1 cellular context compared by ENCODE assay signal in the genomic region with DNA sequence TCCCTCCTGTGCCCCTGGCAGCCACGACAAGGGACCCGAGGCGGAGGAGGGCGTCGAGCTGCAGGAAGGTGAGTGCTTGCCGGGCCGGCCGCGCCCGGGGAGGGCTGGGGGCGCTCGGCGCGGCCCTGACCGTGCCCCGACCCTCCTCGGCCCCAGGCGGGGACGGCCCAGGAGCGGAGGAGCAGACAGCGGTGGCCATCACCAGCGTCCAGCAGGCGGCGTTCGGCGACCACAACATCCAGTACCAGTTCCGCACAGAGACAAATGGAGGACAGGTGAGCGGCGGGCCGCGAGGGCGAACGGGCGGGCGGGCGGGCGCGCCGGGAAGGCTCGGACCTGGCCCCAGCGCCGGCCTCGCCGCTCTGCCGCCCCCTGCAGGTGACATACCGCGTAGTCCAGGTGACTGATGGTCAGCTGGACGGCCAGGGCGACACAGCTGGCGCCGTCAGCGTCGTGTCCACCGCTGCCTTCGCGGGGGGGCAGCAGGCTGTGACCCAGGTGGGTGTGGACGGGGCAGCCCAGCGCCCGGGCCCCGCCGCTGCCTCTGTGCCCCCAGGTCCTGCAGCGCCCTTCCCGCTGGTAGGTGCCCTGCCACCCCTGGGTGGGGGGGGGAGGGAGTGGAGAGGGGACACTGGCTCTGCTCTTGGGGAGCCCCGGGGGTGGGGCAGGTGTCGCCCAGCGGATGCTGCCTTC.
TF ChIP-seq lines count a peak whose summit lies in the region.

No MANE protein-coding gene starts in this region.

TF ChIP-seq in HepG2, 621 proteins besides CTCF, POLR2A, EP300 and RAD21 (continued from another document and continues in another):
- TF ChIP-seq, protein P1, sequence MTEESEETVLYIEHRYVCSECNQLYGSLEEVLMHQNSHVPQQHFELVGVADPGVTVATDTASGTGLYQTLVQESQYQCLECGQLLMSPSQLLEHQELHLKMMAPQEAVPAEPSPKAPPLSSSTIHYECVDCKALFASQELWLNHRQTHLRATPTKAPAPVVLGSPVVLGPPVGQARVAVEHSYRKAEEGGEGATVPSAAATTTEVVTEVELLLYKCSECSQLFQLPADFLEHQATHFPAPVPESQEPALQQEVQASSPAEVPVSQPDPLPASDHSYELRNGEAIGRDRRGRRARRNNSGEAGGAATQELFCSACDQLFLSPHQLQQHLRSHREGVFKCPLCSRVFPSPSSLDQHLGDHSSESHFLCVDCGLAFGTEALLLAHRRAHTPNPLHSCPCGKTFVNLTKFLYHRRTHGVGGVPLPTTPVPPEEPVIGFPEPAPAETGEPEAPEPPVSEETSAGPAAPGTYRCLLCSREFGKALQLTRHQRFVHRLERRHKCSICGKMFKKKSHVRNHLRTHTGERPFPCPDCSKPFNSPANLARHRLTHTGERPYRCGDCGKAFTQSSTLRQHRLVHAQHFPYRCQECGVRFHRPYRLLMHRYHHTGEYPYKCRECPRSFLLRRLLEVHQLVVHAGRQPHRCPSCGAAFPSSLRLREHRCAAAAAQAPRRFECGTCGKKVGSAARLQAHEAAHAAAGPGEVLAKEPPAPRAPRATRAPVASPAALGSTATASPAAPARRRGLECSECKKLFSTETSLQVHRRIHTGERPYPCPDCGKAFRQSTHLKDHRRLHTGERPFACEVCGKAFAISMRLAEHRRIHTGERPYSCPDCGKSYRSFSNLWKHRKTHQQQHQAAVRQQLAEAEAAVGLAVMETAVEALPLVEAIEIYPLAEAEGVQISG (CRISPR knock-in tag; IDR thresholded peaks at IDR 0.05) = peak; percentile 58; the same call in 1 of the 2 replicates
- TF ChIP-seq ZFP36L1 (CRISPR knock-in tag; IDR thresholded peaks at IDR 0.05) (no peak), NR2C2 (CRISPR knock-in tag; IDR thresholded peaks at IDR 0.05; ENCODE audit: borderline replicate concordance) (peak; percentile 37; the same call in 1 of the 2 replicates), ARNTL (CRISPR knock-in tag; IDR thresholded peaks at IDR 0.05) (0 out of 2 replicates have a peak, but pooled peaks have one; percentile 45), RXRA (CRISPR knock-in tag; IDR thresholded peaks at IDR 0.05) (peak; percentile 49), SAP130 (CRISPR knock-in tag; IDR thresholded peaks at IDR 0.05; ENCODE audit: low read depth) (peak; percentile 79), NBN (conservative IDR thresholded peaks at IDR 0.05) (no peak), ZIK1 (CRISPR knock-in tag; IDR thresholded peaks at IDR 0.05; ENCODE audit: borderline replicate concordance, low read depth) (peak; percentile 27; the same call in 1 of the 2 replicates), STAT5B (CRISPR knock-in tag; IDR thresholded peaks at IDR 0.05) (no peak), GATAD1 (CRISPR knock-in tag; IDR thresholded peaks at IDR 0.05) (peak; percentile 50; the same call in 1 of the 2 replicates), STAG1 (CRISPR knock-in tag; IDR thresholded peaks at IDR 0.05) (peak; percentile 82), MLLT10 (CRISPR knock-in tag; IDR thresholded peaks at IDR 0.05) (no peak), KDM3A (CRISPR knock-in tag; IDR thresholded peaks at IDR 0.05; ENCODE audit: low read depth) (0 out of 2 replicates have a peak, but pooled peaks have one; percentile 49), NFIC (IDR thresholded peaks at IDR 0.05; ENCODE audit: low read length) (no peak), ZNF451 (CRISPR knock-in tag; IDR thresholded peaks at IDR 0.05) (no peak), PHF8 (CRISPR knock-in tag; IDR thresholded peaks at IDR 0.05) (peak; percentile 55; the same call in 1 of the 2 replicates), SALL2 (CRISPR knock-in tag; IDR thresholded peaks at IDR 0.05) (peak; percentile 83; the same call in 1 of the 2 replicates), ZBTB7B (CRISPR knock-in tag; IDR thresholded peaks at IDR 0.05) (peak; percentile 45; the same call in 1 of the 2 replicates), ELF4 (CRISPR knock-in tag; IDR thresholded peaks at IDR 0.05; ENCODE audit: borderline replicate concordance) (no peak), ZNF556 (CRISPR knock-in tag; IDR thresholded peaks at IDR 0.05; ENCODE audit: borderline replicate concordance) (peak; percentile 85; the same call in 1 of the 2 replicates), HDAC1 (CRISPR knock-in tag; IDR thresholded peaks at IDR 0.05) (peak; percentile 74), POLR2G (IDR thresholded peaks at IDR 0.05; ENCODE audit: low read depth, low read length) (0 out of 2 replicates have a peak, but pooled peaks have one; percentile 40), ZNF296 (CRISPR knock-in tag; conservative IDR thresholded peaks at IDR 0.05) (peak; percentile 87)
- TF ChIP-seq, protein P2, sequence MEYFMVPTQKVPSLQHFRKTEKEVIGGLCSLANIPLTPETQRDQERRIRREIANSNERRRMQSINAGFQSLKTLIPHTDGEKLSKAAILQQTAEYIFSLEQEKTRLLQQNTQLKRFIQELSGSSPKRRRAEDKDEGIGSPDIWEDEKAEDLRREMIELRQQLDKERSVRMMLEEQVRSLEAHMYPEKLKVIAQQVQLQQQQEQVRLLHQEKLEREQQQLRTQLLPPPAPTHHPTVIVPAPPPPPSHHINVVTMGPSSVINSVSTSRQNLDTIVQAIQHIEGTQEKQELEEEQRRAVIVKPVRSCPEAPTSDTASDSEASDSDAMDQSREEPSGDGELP (IDR thresholded peaks at IDR 0.05; ENCODE audit: borderline replicate concordance, low read depth) = peak; percentile 97
- TF ChIP-seq, protein P3, sequence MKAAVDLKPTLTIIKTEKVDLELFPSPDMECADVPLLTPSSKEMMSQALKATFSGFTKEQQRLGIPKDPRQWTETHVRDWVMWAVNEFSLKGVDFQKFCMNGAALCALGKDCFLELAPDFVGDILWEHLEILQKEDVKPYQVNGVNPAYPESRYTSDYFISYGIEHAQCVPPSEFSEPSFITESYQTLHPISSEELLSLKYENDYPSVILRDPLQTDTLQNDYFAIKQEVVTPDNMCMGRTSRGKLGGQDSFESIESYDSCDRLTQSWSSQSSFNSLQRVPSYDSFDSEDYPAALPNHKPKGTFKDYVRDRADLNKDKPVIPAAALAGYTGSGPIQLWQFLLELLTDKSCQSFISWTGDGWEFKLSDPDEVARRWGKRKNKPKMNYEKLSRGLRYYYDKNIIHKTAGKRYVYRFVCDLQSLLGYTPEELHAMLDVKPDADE (CRISPR knock-in tag; IDR thresholded peaks at IDR 0.05) = 0 out of 2 replicates have a peak, but pooled peaks have one; percentile 30
- TF ChIP-seq, protein P4, sequence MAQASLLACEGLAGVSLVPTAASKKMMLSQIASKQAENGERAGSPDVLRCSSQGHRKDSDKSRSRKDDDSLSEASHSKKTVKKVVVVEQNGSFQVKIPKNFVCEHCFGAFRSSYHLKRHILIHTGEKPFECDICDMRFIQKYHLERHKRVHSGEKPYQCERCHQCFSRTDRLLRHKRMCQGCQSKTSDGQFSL (CRISPR knock-in tag; IDR thresholded peaks at IDR 0.05) = peak; percentile 86; the same call in 1 of the 2 replicates
- TF ChIP-seq, protein P5, sequence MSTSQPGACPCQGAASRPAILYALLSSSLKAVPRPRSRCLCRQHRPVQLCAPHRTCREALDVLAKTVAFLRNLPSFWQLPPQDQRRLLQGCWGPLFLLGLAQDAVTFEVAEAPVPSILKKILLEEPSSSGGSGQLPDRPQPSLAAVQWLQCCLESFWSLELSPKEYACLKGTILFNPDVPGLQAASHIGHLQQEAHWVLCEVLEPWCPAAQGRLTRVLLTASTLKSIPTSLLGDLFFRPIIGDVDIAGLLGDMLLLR (CRISPR knock-in tag; IDR thresholded peaks at IDR 0.05) = peak; percentile 69; the same call in 1 of the 2 replicates
- TF ChIP-seq, protein P6, sequence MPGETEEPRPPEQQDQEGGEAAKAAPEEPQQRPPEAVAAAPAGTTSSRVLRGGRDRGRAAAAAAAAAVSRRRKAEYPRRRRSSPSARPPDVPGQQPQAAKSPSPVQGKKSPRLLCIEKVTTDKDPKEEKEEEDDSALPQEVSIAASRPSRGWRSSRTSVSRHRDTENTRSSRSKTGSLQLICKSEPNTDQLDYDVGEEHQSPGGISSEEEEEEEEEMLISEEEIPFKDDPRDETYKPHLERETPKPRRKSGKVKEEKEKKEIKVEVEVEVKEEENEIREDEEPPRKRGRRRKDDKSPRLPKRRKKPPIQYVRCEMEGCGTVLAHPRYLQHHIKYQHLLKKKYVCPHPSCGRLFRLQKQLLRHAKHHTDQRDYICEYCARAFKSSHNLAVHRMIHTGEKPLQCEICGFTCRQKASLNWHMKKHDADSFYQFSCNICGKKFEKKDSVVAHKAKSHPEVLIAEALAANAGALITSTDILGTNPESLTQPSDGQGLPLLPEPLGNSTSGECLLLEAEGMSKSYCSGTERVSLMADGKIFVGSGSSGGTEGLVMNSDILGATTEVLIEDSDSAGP (CRISPR knock-in tag; IDR thresholded peaks at IDR 0.05; ENCODE audit: borderline replicate concordance) = peak; percentile 67
- TF ChIP-seq, protein P7, sequence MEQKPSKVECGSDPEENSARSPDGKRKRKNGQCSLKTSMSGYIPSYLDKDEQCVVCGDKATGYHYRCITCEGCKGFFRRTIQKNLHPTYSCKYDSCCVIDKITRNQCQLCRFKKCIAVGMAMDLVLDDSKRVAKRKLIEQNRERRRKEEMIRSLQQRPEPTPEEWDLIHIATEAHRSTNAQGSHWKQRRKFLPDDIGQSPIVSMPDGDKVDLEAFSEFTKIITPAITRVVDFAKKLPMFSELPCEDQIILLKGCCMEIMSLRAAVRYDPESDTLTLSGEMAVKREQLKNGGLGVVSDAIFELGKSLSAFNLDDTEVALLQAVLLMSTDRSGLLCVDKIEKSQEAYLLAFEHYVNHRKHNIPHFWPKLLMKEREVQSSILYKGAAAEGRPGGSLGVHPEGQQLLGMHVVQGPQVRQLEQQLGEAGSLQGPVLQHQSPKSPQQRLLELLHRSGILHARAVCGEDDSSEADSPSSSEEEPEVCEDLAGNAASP (CRISPR knock-in tag; IDR thresholded peaks at IDR 0.05; ENCODE audit: borderline replicate concordance) = peak; percentile 46
- TF ChIP-seq, protein P8, sequence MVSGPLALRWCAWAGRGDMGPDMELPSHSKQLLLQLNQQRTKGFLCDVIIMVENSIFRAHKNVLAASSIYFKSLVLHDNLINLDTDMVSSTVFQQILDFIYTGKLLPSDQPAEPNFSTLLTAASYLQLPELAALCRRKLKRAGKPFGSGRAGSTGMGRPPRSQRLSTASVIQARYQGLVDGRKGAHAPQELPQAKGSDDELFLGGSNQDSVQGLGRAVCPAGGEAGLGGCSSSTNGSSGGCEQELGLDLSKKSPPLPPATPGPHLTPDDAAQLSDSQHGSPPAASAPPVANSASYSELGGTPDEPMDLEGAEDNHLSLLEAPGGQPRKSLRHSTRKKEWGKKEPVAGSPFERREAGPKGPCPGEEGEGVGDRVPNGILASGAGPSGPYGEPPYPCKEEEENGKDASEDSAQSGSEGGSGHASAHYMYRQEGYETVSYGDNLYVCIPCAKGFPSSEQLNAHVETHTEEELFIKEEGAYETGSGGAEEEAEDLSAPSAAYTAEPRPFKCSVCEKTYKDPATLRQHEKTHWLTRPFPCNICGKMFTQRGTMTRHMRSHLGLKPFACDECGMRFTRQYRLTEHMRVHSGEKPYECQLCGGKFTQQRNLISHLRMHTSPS (CRISPR knock-in tag; IDR thresholded peaks at IDR 0.05; ENCODE audit: low read depth) = 0 out of 2 replicates have a peak, but pooled peaks have one; percentile 47
- TF ChIP-seq, protein P9, sequence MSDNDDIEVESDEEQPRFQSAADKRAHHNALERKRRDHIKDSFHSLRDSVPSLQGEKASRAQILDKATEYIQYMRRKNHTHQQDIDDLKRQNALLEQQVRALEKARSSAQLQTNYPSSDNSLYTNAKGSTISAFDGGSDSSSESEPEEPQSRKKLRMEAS (IDR thresholded peaks at IDR 0.05) = peak; percentile 43; the same call in 1 of the 2 replicates
- TF ChIP-seq, protein P10, sequence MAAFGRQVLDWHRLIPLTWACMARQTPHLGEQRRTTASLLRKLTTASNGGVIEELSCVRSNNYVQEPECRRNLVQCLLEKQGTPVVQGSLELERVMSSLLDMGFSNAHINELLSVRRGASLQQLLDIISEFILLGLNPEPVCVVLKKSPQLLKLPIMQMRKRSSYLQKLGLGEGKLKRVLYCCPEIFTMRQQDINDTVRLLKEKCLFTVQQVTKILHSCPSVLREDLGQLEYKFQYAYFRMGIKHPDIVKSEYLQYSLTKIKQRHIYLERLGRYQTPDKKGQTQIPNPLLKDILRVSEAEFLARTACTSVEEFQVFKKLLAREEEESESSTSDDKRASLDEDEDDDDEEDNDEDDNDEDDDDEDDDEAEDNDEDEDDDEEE (CRISPR knock-in tag; IDR thresholded peaks at IDR 0.05) = no peak
- TF ChIP-seq, protein P11, sequence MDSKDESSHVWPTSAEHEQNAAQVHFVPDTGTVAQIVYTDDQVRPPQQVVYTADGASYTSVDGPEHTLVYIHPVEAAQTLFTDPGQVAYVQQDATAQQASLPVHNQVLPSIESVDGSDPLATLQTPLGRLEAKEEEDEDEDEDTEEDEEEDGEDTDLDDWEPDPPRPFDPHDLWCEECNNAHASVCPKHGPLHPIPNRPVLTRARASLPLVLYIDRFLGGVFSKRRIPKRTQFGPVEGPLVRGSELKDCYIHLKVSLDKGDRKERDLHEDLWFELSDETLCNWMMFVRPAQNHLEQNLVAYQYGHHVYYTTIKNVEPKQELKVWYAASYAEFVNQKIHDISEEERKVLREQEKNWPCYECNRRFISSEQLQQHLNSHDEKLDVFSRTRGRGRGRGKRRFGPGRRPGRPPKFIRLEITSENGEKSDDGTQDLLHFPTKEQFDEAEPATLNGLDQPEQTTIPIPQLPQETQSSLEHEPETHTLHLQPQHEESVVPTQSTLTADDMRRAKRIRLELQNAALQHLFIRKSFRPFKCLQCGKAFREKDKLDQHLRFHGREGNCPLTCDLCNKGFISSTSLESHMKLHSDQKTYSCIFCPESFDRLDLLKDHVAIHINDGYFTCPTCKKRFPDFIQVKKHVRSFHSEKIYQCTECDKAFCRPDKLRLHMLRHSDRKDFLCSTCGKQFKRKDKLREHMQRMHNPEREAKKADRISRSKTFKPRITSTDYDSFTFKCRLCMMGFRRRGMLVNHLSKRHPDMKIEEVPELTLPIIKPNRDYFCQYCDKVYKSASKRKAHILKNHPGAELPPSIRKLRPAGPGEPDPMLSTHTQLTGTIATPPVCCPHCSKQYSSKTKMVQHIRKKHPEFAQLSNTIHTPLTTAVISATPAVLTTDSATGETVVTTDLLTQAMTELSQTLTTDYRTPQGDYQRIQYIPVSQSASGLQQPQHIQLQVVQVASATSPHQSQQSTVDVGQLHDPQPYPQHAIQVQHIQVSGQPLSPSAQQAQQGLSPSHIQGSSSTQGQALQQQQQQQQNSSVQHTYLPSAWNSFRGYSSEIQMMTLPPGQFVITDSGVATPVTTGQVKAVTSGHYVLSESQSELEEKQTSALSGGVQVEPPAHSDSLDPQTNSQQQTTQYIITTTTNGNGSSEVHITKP (CRISPR knock-in tag; IDR thresholded peaks at IDR 0.05; ENCODE audit: low read depth) = peak; percentile 57
- TF ChIP-seq, protein P12, sequence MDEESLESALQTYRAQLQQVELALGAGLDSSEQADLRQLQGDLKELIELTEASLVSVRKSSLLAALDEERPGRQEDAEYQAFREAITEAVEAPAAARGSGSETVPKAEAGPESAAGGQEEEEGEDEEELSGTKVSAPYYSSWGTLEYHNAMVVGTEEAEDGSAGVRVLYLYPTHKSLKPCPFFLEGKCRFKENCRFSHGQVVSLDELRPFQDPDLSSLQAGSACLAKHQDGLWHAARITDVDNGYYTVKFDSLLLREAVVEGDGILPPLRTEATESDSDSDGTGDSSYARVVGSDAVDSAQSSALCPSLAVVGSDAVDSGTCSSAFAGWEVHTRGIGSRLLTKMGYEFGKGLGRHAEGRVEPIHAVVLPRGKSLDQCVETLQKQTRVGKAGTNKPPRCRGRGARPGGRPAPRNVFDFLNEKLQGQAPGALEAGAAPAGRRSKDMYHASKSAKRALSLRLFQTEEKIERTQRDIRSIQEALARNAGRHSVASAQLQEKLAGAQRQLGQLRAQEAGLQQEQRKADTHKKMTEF (CRISPR knock-in tag; IDR thresholded peaks at IDR 0.05) = peak; percentile 55; the same call in 1 of the 2 replicates
